ENCODE assay signal across 12 cellular contexts in the genomic region with DNA sequence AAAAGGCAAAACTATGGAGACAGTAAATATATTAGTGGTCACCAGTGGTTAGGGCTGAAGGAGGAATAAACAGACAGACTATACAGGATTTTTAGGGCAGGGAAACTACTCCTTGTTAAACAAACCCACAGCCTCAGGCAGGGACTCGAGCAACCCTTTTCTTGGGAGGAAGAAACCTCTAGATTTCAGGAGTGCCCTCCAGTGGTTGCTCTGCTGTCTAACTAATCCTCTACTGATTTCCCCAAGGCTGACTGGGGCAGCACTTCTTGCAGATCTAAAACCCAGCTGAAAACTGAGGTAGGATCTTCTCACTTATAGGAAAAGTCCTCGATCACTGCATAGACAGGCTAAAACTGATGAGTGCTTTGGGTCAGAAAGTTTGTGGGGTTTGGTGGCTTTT.
A peak's percentile ranks its signal among the peaks of the same experiment; 100 is the strongest.
DNase-seq lines count a peak whose midpoint lies in the region; ATAC-seq and TF ChIP-seq lines count a peak whose summit lies in the region.
"Had no signal": no experiment of that assay in that cellular context is flagged by ENCODE, and none has a peak within 500 bp of the region (broad histone marks: within the 10 kb centered on the region; RNA-seq: fewer than 3 reads in every experiment).

No MANE protein-coding gene starts in this region.

- no peak overlapping the region for H3K27ac ChIP-seq in VCaP
- H3K27ac ChIP-seq: thoracic aorta had no signal

- in situ Hi-C loops in KBM-7 (cut with MboI; ENCODE audit: low pct_unique_long_range_greater_than_20kb, low sequenced_read_pairs) = no loop called here

- TF ChIP-seq POLR2A in GM18505 (IDR thresholded peaks at IDR 0.05; ENCODE audit: borderline replicate concordance, extremely low read depth, insufficient read depth, insufficient read length) = no peak

- ATAC-seq in GM18505 (IDR thresholded peaks at IDR 0.05; ENCODE audit: unreplicated experiment) (no peak), HG02938 (IDR thresholded peaks at IDR 0.05; ENCODE audit: unreplicated experiment) (no peak)

- peak; percentile 59 for DNase-seq in DMS53 (lab: John Stamatoyannopoulos, UW)
- DNase-seq in KBM-7 = peak; percentile 15
- DNase-seq in iPS-NIHi11 (ENCODE audit: low spot score) = peak; percentile 42
- no peak for DNase-seq in NCI-H1417 treated with DMSO at 0.1 percent for 48 hours (lab: John Stamatoyannopoulos, UW)
- no peak for DNase-seq in activated T-cell treated with anti-CD3 and anti-CD28 coated beads, Interleukin-2, amount 50 U/mL, for 48 hours
- DNase-seq: activated gamma-delta T cell, DND-41, NCI-H146 had no signal

- TF ChIP-seq CTCF in VCaP (conservative IDR thresholded peaks at IDR 0.05) = peak; percentile 70

Comparison
In these comparisons a context has a peak if more than half of its experiments do, and no peak if none do; other contexts are left out.
1. DNase-seq: peak in DMS53 (single experiment), KBM-7 (single experiment) and iPS-NIHi11 (single experiment); none in NCI-H1417 treated with DMSO at 0.1 percent for 48 hours (single experiment) and activated T-cell treated with anti-CD3 and anti-CD28 coated beads, Interleukin-2, amount 50 U/mL, for 48 hours (0 of 2).